20 cellular contexts compared by ENCODE assay signal in the genomic region with DNA sequence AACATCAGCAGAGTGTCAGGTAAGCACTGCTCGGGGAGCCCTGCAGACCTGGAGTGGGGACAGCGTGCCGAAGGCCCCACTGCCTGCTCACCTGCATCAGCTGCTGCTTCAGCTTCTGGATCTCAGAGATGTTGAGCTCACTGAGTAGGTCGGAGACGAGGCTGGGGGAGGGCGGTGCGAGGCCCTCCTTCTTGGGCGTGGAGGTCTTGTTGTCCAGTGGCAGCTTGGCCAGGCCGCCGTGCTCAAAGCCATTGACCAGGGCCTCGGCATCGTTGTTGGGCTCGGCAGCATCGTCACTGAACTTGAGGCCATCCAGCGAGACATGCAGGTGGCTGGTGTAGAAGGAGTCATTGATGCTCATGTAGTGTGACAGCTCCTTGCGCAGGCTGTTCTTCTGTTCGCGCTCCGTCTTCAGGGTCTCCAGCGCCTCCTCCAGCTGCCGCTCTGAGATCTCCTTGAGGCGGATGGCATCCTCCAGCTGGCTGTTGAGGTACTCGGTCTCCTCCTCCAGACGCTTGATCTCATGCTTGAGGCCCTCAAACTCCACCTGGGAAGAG. TPM values are rescaled to one million over a fixed set of nuclear protein-coding genes. Genes with fewer than 3 reads are reported as not detected.
DNase-seq lines count a peak whose midpoint lies in the region; ATAC-seq and TF ChIP-seq lines count a peak whose summit lies in the region.
"Had no signal": no experiment of that assay in that cellular context is flagged by ENCODE, and none has a peak within 500 bp of the region (broad histone marks: within the 10 kb centered on the region; RNA-seq: fewer than 3 reads in every experiment).

No MANE protein-coding gene starts in this region.

- no peak overlapping the region for H4K8ac ChIP-seq in neuronal stem cell (ENCODE audit: low read depth, low read length)
- no peak overlapping the region for H4K8ac ChIP-seq in trophoblast cell (ENCODE audit: low read depth, low read length)

- POLR2A ChIA-PET in CD8-positive, alpha-beta T cell (lab: Charles Lee) = no interaction called here
- POLR2A ChIA-PET in activated B cell treated with CpG ODN at 0.5 μM for 24 hours (lab: Charles Lee) = no interaction called here

- H3K4me3 Mint-ChIP-seq in CD8-positive, alpha-beta T cell = no peak overlapping the region
- peak overlapping the region; percentile 49 for H3K4me3 Mint-ChIP-seq in activated B cell treated with CpG ODN at 0.5 μM for 24 hours

- no peak overlapping the region for H2BK5ac ChIP-seq in neuronal stem cell (ENCODE audit: low read length)
- H2BK5ac ChIP-seq in trophoblast cell (ENCODE audit: low read depth, low read length, poor library complexity) = no peak overlapping the region

- H3K79me1 ChIP-seq in neuronal stem cell (ENCODE audit: low read depth, low read length) (peaks cover 1% of the 10 kb centered on the region), trophoblast cell (ENCODE audit: low read length) (peaks cover 5% of the 10 kb centered on the region)

- no peak overlapping the region for H3K14ac ChIP-seq in neuronal stem cell (ENCODE audit: low read length)
- H3K14ac ChIP-seq in trophoblast cell (ENCODE audit: low read length) = no peak overlapping the region

- H3K79me2 ChIP-seq in trophoblast cell (ENCODE audit: control insufficient read depth, insufficient read depth, low read length, poor library complexity) = no peaks in the 10 kb centered on the region

- ATAC-seq in CD8-positive, alpha-beta T cell = no peak
- ATAC-seq in activated B cell treated with CpG ODN at 0.5 μM for 24 hours (ENCODE audit: low read depth) = no peak
- no peak for ATAC-seq in HG03196 (IDR thresholded peaks at IDR 0.05; ENCODE audit: unreplicated experiment)
- ATAC-seq: HepG2 had no signal

- H3K9ac ChIP-seq in neuronal stem cell (ENCODE audit: low read depth, low read length, poor library complexity) = no peak overlapping the region
- no peak overlapping the region for H3K9ac ChIP-seq in trophoblast cell (ENCODE audit: low read length)
- H3K9ac ChIP-seq: KMS-11 had no signal

- H3K18ac ChIP-seq in neuronal stem cell (ENCODE audit: low read length) (no peak overlapping the region), trophoblast cell (ENCODE audit: low read length) (no peak overlapping the region)

- CTCF ChIA-PET in CD8-positive, alpha-beta T cell (lab: Charles Lee) = interaction anchor here (0.7 to 8.4 kb wide), 4 partner anchors 13 to 78 kb away, joined by 3 to 132 read pairs (median 3); no protein-coding TSS in a partner anchor
- CTCF ChIA-PET in activated B cell treated with CpG ODN at 0.5 μM for 24 hours (lab: Charles Lee) = interaction anchor here (10.7 kb wide), 1 partner anchor 71 kb away, joined by 109 read pairs; no protein-coding TSS in a partner anchor

- peaks cover 77% of the 10 kb centered on the region for H3K36me3 Mint-ChIP-seq in CD8-positive, alpha-beta T cell
- H3K36me3 Mint-ChIP-seq in activated B cell treated with CpG ODN at 0.5 μM for 24 hours (ENCODE audit: low read depth) = peaks cover 81% of the 10 kb centered on the region

- in situ Hi-C loops in GM13976 (cut with MboI; ENCODE audit: low sequenced_read_pairs, unreplicated experiment) = no loop called here

- peak overlapping the region; percentile 32 for H3K27ac Mint-ChIP-seq in CD8-positive, alpha-beta T cell
- peak overlapping the region; percentile 76 for H3K27ac Mint-ChIP-seq in activated B cell treated with CpG ODN at 0.5 μM for 24 hours

- H3K4me2 ChIP-seq in neuronal stem cell (ENCODE audit: insufficient read depth, low read length, poor library complexity, severe bottlenecking) (no peak overlapping the region), trophoblast cell (ENCODE audit: low read length) (no peak overlapping the region)
- H3K4me2 ChIP-seq: KMS-11 had no signal

- no peak overlapping the region for H2BK15ac ChIP-seq in neuronal stem cell (ENCODE audit: low read length)

- WGBS in neuronal stem cell (ENCODE audit: extremely low coverage in 2 of 2, insufficient read length in 2 of 2, insufficient replicate concordance in 1 of 2), 2 donors = no CpG with 5 or more reads among the region's 24 CpGs
- no CpG with 5 or more reads among the region's 24 CpGs for WGBS in trophoblast cell (ENCODE audit: extremely low coverage, insufficient coverage, insufficient read length)

- no peak for DNase-seq in CD8-positive, alpha-beta T cell
- peak; percentile 10 for DNase-seq in GM13976 (ENCODE audit: low spot score)
- DNase-seq in activated B cell treated with CpG ODN at 0.5 μM for 24 hours = no peak
- DNase-seq in neuronal stem cell (ENCODE audit: low spot score) = no peak
- no peak for DNase-seq in trophoblast cell
- no peak for DNase-seq in NCI-H345 treated with DMSO at 0.1 percent for 48 hours (lab: John Stamatoyannopoulos, UW; ENCODE audit: unreplicated experiment)
- no peak for DNase-seq in hippocampal formation (lab: John Stamatoyannopoulos, UW)
- DNase-seq: AML-193; Calu3; CD4-positive, CD25-positive, alpha-beta regulatory T cell; DMS79 treated with DMSO at 0.1 percent for 48 hours; GF-D8; H7; NCI-H1417; NCI-H2029; NCI-H510A treated with DMSO at 0.1 percent for 48 hours had no signal

- H3K27me3 ChIP-seq in CD8-positive, alpha-beta T cell (ENCODE audit: insufficient read depth, low read length) = no peaks in the 10 kb centered on the region
- no peaks in the 10 kb centered on the region for H3K27me3 ChIP-seq in neuronal stem cell (ENCODE audit: control insufficient read depth in 3 of 3, insufficient read depth in 3 of 3, low read depth in 1 of 3, low read length in 3 of 3)
- H3K27me3 ChIP-seq in trophoblast cell (ENCODE audit: insufficient read depth, low read length) = no peaks in the 10 kb centered on the region
- H3K27me3 ChIP-seq: SJSA1 had no signal

- H2BK12ac ChIP-seq in neuronal stem cell (ENCODE audit: low read length) (no peak overlapping the region), trophoblast cell (ENCODE audit: low read length) (no peak overlapping the region)

- H3K27me3 Mint-ChIP-seq in CD8-positive, alpha-beta T cell (ENCODE audit: low read depth) = no peaks in the 10 kb centered on the region
- no peaks in the 10 kb centered on the region for H3K27me3 Mint-ChIP-seq in activated B cell treated with CpG ODN at 0.5 μM for 24 hours
- H3K27me3 Mint-ChIP-seq: CD4-positive, CD25-positive, alpha-beta regulatory T cell had no signal

- H4K12ac ChIP-seq in trophoblast cell (ENCODE audit: low read depth, low read length) = no peak overlapping the region

- H4K91ac ChIP-seq in neuronal stem cell (ENCODE audit: low read depth, low read length, poor library complexity) (no peak overlapping the region), trophoblast cell (ENCODE audit: low read depth, low read length) (no peak overlapping the region)

- peaks cover 6% of the 10 kb centered on the region for H3K4me1 Mint-ChIP-seq in CD8-positive, alpha-beta T cell (ENCODE audit: low read depth)
- peaks cover 68% of the 10 kb centered on the region for H3K4me1 Mint-ChIP-seq in activated B cell treated with CpG ODN at 0.5 μM for 24 hours

- no peak overlapping the region for H2AFZ ChIP-seq in neuronal stem cell (ENCODE audit: low read length)
- H2AFZ ChIP-seq in trophoblast cell (ENCODE audit: insufficient read depth, low read length, poor library complexity) = no peak overlapping the region

- intact Hi-C loops in CD8-positive, alpha-beta T cell (cut with DNase I, micrococcal nuclease) = no loop called here
- intact Hi-C loops in activated B cell treated with CpG ODN at 0.5 μM for 24 hours (cut with micrococcal nuclease) = no loop called here

- H3K4ac ChIP-seq in neuronal stem cell (ENCODE audit: low read length) (no peak overlapping the region), trophoblast cell (ENCODE audit: low read depth, low read length) (no peak overlapping the region)

- H3K9me3 ChIP-seq in CD8-positive, alpha-beta T cell (ENCODE audit: low read length) = no peaks in the 10 kb centered on the region
- H3K9me3 ChIP-seq in neuronal stem cell (replicated peaks in 1 of 2; ENCODE audit: control insufficient read depth in 2 of 2, insufficient read depth in 1 of 2, low read depth in 1 of 2, low read length in 2 of 2) = no peaks in the 10 kb centered on the region
- H3K9me3 ChIP-seq in trophoblast cell (ENCODE audit: insufficient read depth, low read depth, low read length) = peaks cover 8% of the 10 kb centered on the region
- H3K9me3 ChIP-seq: SJSA1 had no signal

- H2AK5ac ChIP-seq in neuronal stem cell (ENCODE audit: low read depth, low read length) (no peak overlapping the region), trophoblast cell (ENCODE audit: low read length) (no peak overlapping the region)

- H3K23ac ChIP-seq in neuronal stem cell (ENCODE audit: low read depth, low read length, poor library complexity) (peak overlapping the region; percentile 21), trophoblast cell (ENCODE audit: low read length) (no peak overlapping the region)

- H3K27ac ChIP-seq in CD8-positive, alpha-beta T cell (ENCODE audit: low read depth, low read length) = no peak overlapping the region
- H3K27ac ChIP-seq in neuronal stem cell (replicated peaks; ENCODE audit: low read length) (no peak overlapping the region), trophoblast cell (ENCODE audit: low read depth, low read length) (no peak overlapping the region)
- H3K27ac ChIP-seq: KMS-11, SJSA1 had no signal

- TF ChIP-seq CTCF in CD8-positive, alpha-beta T cell (IDR thresholded peaks at IDR 0.05) = no peak
- TF ChIP-seq CTCF in GM13976 (IDR thresholded peaks at IDR 0.05; ENCODE audit: borderline replicate concordance, control extremely low read depth, extremely low read depth, insufficient read depth, missing control alignments) (no peak), activated B cell treated with CpG ODN at 0.5 μM for 24 hours (IDR thresholded peaks at IDR 0.05) (no peak)

- H3K4me1 ChIP-seq in CD8-positive, alpha-beta T cell (ENCODE audit: insufficient read depth, low read length) = no peaks in the 10 kb centered on the region
- no peaks in the 10 kb centered on the region for H3K4me1 ChIP-seq in neuronal stem cell (ENCODE audit: control insufficient read depth in 2 of 2, insufficient read depth in 1 of 2, low read depth in 1 of 2, low read length in 2 of 2)
- H3K4me1 ChIP-seq in trophoblast cell (ENCODE audit: control insufficient read depth in 1 of 2, insufficient read depth in 2 of 2, low read length in 2 of 2) = peaks cover 16 to 28% of the 10 kb centered on the region in 2 experiments

- H2BK120ac ChIP-seq in neuronal stem cell (ENCODE audit: low read depth, low read length) (no peak overlapping the region), trophoblast cell (ENCODE audit: insufficient read depth, low read length, poor library complexity) (no peak overlapping the region)

- H3K4me3 ChIP-seq in CD8-positive, alpha-beta T cell (ENCODE audit: low read depth, low read length) = no peak overlapping the region
- H3K4me3 ChIP-seq in neuronal stem cell (ENCODE audit: low read length in 2 of 2) (no peak overlapping the region), trophoblast cell (ENCODE audit: low read depth, low read length) (no peak overlapping the region)
- H3K4me3 ChIP-seq: SJSA1 had no signal

- H3K9me3 Mint-ChIP-seq in CD8-positive, alpha-beta T cell = no peaks in the 10 kb centered on the region
- no peaks in the 10 kb centered on the region for H3K9me3 Mint-ChIP-seq in activated B cell treated with CpG ODN at 0.5 μM for 24 hours
- H3K9me3 Mint-ChIP-seq: CD4-positive, CD25-positive, alpha-beta regulatory T cell had no signal

- peaks cover 22% of the 10 kb centered on the region for H3K36me3 ChIP-seq in CD8-positive, alpha-beta T cell (ENCODE audit: insufficient read depth, low read length)
- peaks cover 63 to 92% of the 10 kb centered on the region in 2 donors for H3K36me3 ChIP-seq in neuronal stem cell (replicated peaks in 1 of 2; ENCODE audit: control insufficient read depth in 2 of 2, insufficient read depth in 2 of 2, low read length in 2 of 2)
- H3K36me3 ChIP-seq in trophoblast cell (ENCODE audit: control insufficient read depth in 1 of 2, insufficient read depth in 2 of 2, low read length in 2 of 2) = peaks cover 74 to 76% of the 10 kb centered on the region in 2 experiments

RNA-seq across cellular contexts. Expression of gene BICD2, which starts 44.3 kb away (rescaled TPM):
- 10 to 100 TPM; 15.1 to 15.6 TPM for total RNA-seq in CD8-positive, alpha-beta T cell
- 19.5 and 22.5 TPM in 2 replicates for total RNA-seq in activated B cell treated with CpG ODN at 0.5 μM for 24 hours
- polyA plus RNA-seq in neuronal stem cell (2013, experiment 1 of 2) = 13.6 TPM
- 14.2 TPM for polyA plus RNA-seq in neuronal stem cell (2013, experiment 2 of 2)
- 25.7 and 26.4 TPM in 2 replicates for polyA plus RNA-seq in trophoblast cell (2013)

RNA-seq across cellular contexts. Expression of gene IPPK, which starts 50.4 kb away (rescaled TPM):
- total RNA-seq in CD8-positive, alpha-beta T cell = 10 to 100 TPM; 12.2 to 12.8 TPM
- total RNA-seq in activated B cell treated with CpG ODN at 0.5 μM for 24 hours = 9.7 and 9.8 TPM in 2 replicates
- polyA plus RNA-seq in neuronal stem cell (2013, experiment 1 of 2) = 4.8 TPM
- 4.2 TPM for polyA plus RNA-seq in neuronal stem cell (2013, experiment 2 of 2)
- polyA plus RNA-seq in trophoblast cell (2013) = 7.8 and 8.4 TPM in 2 replicates
